Comparison of ENCODE assay signal across 10 cellular contexts in genomic region chr7:159012353-159013069, GRCh38.
DNase-seq lines count a peak whose midpoint lies in the region; ATAC-seq and TF ChIP-seq lines count a peak whose summit lies in the region.
"Had no signal": no experiment of that assay in that cellular context is flagged by ENCODE, and none has a peak within 500 bp of the region (broad histone marks: within the 10 kb centered on the region; RNA-seq: fewer than 3 reads in every experiment).

No MANE protein-coding gene starts in this region.

- no peaks in the 10 kb centered on the region for H3K9me3 Mint-ChIP-seq in T-cell
- H3K9me3 Mint-ChIP-seq: central memory CD8-positive, alpha-beta T cell had no signal

- no peak for TF ChIP-seq CTCF in vagina (IDR thresholded peaks at IDR 0.05)

- H3K4me1 ChIP-seq in esophagus (ENCODE audit: control insufficient read depth in 2 of 2, insufficient read depth in 2 of 2, low read length in 1 of 2) (peaks cover 0 to 8% of the 10 kb centered on the region in 2 donors), vagina (peaks cover 53% of the 10 kb centered on the region)

- peak; percentile 12 for DNase-seq in NOMO-1 treated with DMSO at 0.1 percent for 48 hours (lab: John Stamatoyannopoulos, UW; ENCODE audit: unreplicated experiment)
- DNase-seq in NOMO-1 (lab: John Stamatoyannopoulos, UW; ENCODE audit: unreplicated experiment in 2 of 2), result no peak
- DNase-seq in mucosa of gallbladder (ENCODE audit: low spot score), result peak; percentile 60
- no peak for DNase-seq in vagina (ENCODE audit: extremely low spot score in 2 of 2)
- no peak for DNase-seq in T-cell
- DNase-seq in stimulated activated naive CD4-positive, alpha-beta T cell treated with Interleukin-2 at 50 U/mL for 16 hours (lab: John Stamatoyannopoulos, UW), result no peak
- DNase-seq: NCI-H146 had no signal

- H3K27me3 Mint-ChIP-seq in T-cell, result peaks cover 3% of the 10 kb centered on the region in 2 donors

- TF ChIP-seq POLR2A in vagina (IDR thresholded peaks at IDR 0.05), result no peak

- ATAC-seq in T-cell (replicated peaks in 1 of 4), result no peak
- ATAC-seq in HG02840 (IDR thresholded peaks at IDR 0.05; ENCODE audit: low FRiP score, unreplicated experiment), result no peak

- H3K36me3 ChIP-seq in esophagus (ENCODE audit: control insufficient read depth in 2 of 2, insufficient read depth in 2 of 2, low read length in 1 of 2) (no peaks in the 10 kb centered on the region), vagina (no peaks in the 10 kb centered on the region)

- H3K4me3 Mint-ChIP-seq in T-cell, result no peak overlapping the region
- H3K4me3 Mint-ChIP-seq: central memory CD8-positive, alpha-beta T cell had no signal

- POLR2A ChIA-PET in T-cell (lab: Charles Lee), result no interaction called here

- CTCF ChIA-PET in T-cell (lab: Charles Lee), result no interaction called here

- H3K27ac ChIP-seq in esophagus (ENCODE audit: low read depth in 2 of 2, low read length in 1 of 2) (peak overlapping the region; percentile 49 to 73), vagina (peak overlapping the region; percentile 70)

- no peaks in the 10 kb centered on the region for H3K9me3 ChIP-seq in esophagus (ENCODE audit: control insufficient read depth in 2 of 2, insufficient read depth in 1 of 2, low read depth in 1 of 2, low read length in 1 of 2)
- no peaks in the 10 kb centered on the region for H3K9me3 ChIP-seq in vagina

- no peaks in the 10 kb centered on the region for H3K27me3 ChIP-seq in esophagus (ENCODE audit: control insufficient read depth in 1 of 2, insufficient read depth in 2 of 2, low read length in 2 of 2)
- H3K27me3 ChIP-seq in vagina, result no peaks in the 10 kb centered on the region

- WGBS in esophagus, 2 donors, result 28 to 42% methylated on average over 12 of the region's 12 CpGs

- peaks cover 0 to 22% (median 10%) of the 10 kb centered on the region in 3 donors for H3K4me1 Mint-ChIP-seq in T-cell

- intact Hi-C loops in vagina (cut with DNase I), result no loop called here

- no peak overlapping the region for H3K4me3 ChIP-seq in esophagus (ENCODE audit: low read depth in 1 of 2, low read length in 2 of 2)
- no peak overlapping the region for H3K4me3 ChIP-seq in vagina

- no peaks in the 10 kb centered on the region for H3K36me3 Mint-ChIP-seq in T-cell

- H3K27ac Mint-ChIP-seq in T-cell, result no peak overlapping the region

Comparison
In these comparisons a context has a peak if more than half of its experiments do, and no peak if none do; other contexts are left out.
1. DNase-seq: peak in NOMO-1 treated with DMSO at 0.1 percent for 48 hours (single experiment) and mucosa of gallbladder (single experiment); none in NOMO-1 (0 of 2), vagina (0 of 2), T-cell (0 of 34) and stimulated activated naive CD4-positive, alpha-beta T cell treated with Interleukin-2 at 50 U/mL for 16 hours (single experiment).